Comparison of ENCODE assay signal across 35 cellular contexts in the genomic region with DNA sequence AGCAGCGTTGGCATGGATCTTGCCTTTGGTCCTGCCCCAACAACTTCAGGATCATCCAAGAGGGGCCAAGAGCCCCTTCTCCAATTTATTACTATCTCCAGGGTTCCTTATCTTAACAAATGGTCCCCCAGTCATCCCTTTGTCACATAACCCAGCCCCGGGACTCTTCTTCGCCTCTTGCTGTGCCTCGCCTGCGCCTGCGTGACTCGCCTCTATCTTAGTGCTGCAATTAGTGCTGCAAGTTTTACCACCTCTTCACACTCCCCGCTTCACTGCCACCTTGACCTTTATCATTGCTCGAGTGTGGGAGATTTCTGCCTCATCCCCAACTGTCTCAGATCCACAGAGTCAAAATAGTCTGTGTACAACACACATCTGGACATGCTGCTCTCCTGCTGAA. TPM values are rescaled to one million over a fixed set of nuclear protein-coding genes. Genes with fewer than 3 reads are reported as not detected.
"Had no signal": no experiment of that assay in that cellular context is flagged by ENCODE, and none has a peak within 500 bp of the region (broad histone marks: within the 10 kb centered on the region; RNA-seq: fewer than 3 reads in every experiment).

No MANE protein-coding gene starts in this region.

- H3K36me3 ChIP-seq: brain microvascular endothelial cell, breast epithelium had no signal

- H3K9me3 ChIP-seq: body of pancreas, breast epithelium had no signal

- H3K4me3 Mint-ChIP-seq: activated CD4-positive, alpha-beta memory T cell treated with anti-CD3 and anti-CD28 coated beads, Interleukin-2, amount 10 ng/mL, durations not matched to agents 7 days and 5 days; activated CD4-positive, alpha-beta T cell treated with anti-CD3 and anti-CD28 coated beads for 36 hours; activated CD4-positive, alpha-beta T cell treated with anti-CD3 and anti-CD28 coated beads, Interleukin-2, amount 10 ng/mL, durations not matched to agents 7 days and 5 days; activated CD8-positive, alpha-beta memory T cell treated with anti-CD3 and anti-CD28 coated beads, Interleukin-2, amount 10 ng/mL, durations not matched to agents 7 days and 5 days; activated CD8-positive, alpha-beta T cell treated with anti-CD3 and anti-CD28 coated beads, Interleukin-2, amount 10 ng/mL, durations not matched to agents 7 days and 5 days; activated naive CD4-positive, alpha-beta T cell treated with anti-CD3 and anti-CD28 coated beads, Interleukin-2, amount 10 ng/mL, durations not matched to agents 7 days and 5 days; activated naive CD4-positive, alpha-beta T cell treated with anti-CD3 and anti-CD28 coated beads, Interleukin-2, amount 50 U/mL, for 24 hours; activated naive CD8-positive, alpha-beta T cell; activated naive CD8-positive, alpha-beta T cell treated with anti-CD3 and anti-CD28 coated beads, Interleukin-2, amount 10 ng/mL, durations not matched to agents 7 days and 5 days; activated naive CD8-positive, alpha-beta T cell treated with anti-CD3 and anti-CD28 coated beads, Interleukin-2, amount 50 U/mL, for 24 hours; activated T-cell treated with anti-CD3 and anti-CD28 coated beads, Interleukin-2, amount 50 U/mL, for 24 hours; T-helper 2 cell treated with Interferon-gamma antibody and Interleukin-4, amounts not matched to agents 5 μg/mL and 100 μg/mL, for 36 hours had no signal

- FAIRE-seq: astrocyte, TTC549 had no signal

- H3K4me3 ChIP-seq: body of pancreas, breast epithelium had no signal

- H3K27me3 Mint-ChIP-seq: activated CD4-positive, alpha-beta memory T cell treated with anti-CD3 and anti-CD28 coated beads, Interleukin-2, amount 10 ng/mL, durations not matched to agents 7 days and 5 days; activated CD4-positive, alpha-beta T cell treated with anti-CD3 and anti-CD28 coated beads for 36 hours; activated CD4-positive, alpha-beta T cell treated with anti-CD3 and anti-CD28 coated beads, Interleukin-2, amount 10 ng/mL, durations not matched to agents 7 days and 5 days; activated CD8-positive, alpha-beta memory T cell treated with anti-CD3 and anti-CD28 coated beads, Interleukin-2, amount 10 ng/mL, durations not matched to agents 7 days and 5 days; activated naive CD4-positive, alpha-beta T cell treated with anti-CD3 and anti-CD28 coated beads, Interleukin-2, amount 50 U/mL, for 24 hours; activated naive CD8-positive, alpha-beta T cell; activated naive CD8-positive, alpha-beta T cell treated with anti-CD3 and anti-CD28 coated beads, Interleukin-2, amount 10 ng/mL, durations not matched to agents 7 days and 5 days; activated naive CD8-positive, alpha-beta T cell treated with anti-CD3 and anti-CD28 coated beads, Interleukin-2, amount 50 U/mL, for 24 hours; activated T-cell treated with anti-CD3 and anti-CD28 coated beads, Interleukin-2, amount 50 U/mL, for 24 hours had no signal

- H3K27me3 ChIP-seq: body of pancreas, brain microvascular endothelial cell, breast epithelium had no signal

- DNase-seq: activated CD4-positive, alpha-beta memory T cell treated with anti-CD3 and anti-CD28 coated beads, Interleukin-2, amount 10 ng/mL, durations not matched to agents 7 days and 5 days; activated CD4-positive, alpha-beta T cell treated with anti-CD3 and anti-CD28 coated beads for 1 hour; activated CD4-positive, alpha-beta T cell treated with anti-CD3 and anti-CD28 coated beads for 36 hours; activated CD4-positive, alpha-beta T cell treated with anti-CD3 and anti-CD28 coated beads for 48 hours; activated CD4-positive, alpha-beta T cell treated with anti-CD3 and anti-CD28 coated beads, Interleukin-2, amount 10 ng/mL, durations not matched to agents 7 days and 5 days; activated CD4-positive, alpha-beta T cell treated with anti-CD3 and anti-CD28 coated beads, Interleukin-2, amount 50 U/mL, for 48 hours; activated CD4-positive, CD25-positive, alpha-beta regulatory T cell; activated CD8-positive, alpha-beta memory T cell treated with anti-CD3 and anti-CD28 coated beads for 24 hours; activated CD8-positive, alpha-beta memory T cell treated with anti-CD3 and anti-CD28 coated beads, Interleukin-2, amount 10 ng/mL, durations not matched to agents 7 days and 5 days; activated CD8-positive, alpha-beta memory T cell treated with anti-CD3 and anti-CD28 coated beads, Interleukin-2, amount 50 U/mL, for 48 hours; activated CD8-positive, alpha-beta T cell treated with anti-CD3 and anti-CD28 coated beads, Interleukin-2, amount 10 ng/mL, durations not matched to agents 7 days and 5 days; activated effector memory CD4-positive, alpha-beta T cell treated with Interleukin-2 at 50 U/mL for 16 hours; activated gamma-delta T cell; activated naive CD4-positive, alpha-beta T cell treated with anti-CD3 and anti-CD28 coated beads, Interleukin-2, amount 10 ng/mL, durations not matched to agents 7 days and 5 days; activated naive CD4-positive, alpha-beta T cell treated with Interleukin-2 at 50 U/mL for 16 hours; activated naive CD8-positive, alpha-beta T cell treated with anti-CD3 and anti-CD28 coated beads, Interleukin-2, amount 10 ng/mL, durations not matched to agents 7 days and 5 days; activated naive CD8-positive, alpha-beta T cell treated with anti-CD3 and anti-CD28 coated beads, Interleukin-2, amount 50 U/mL, for 24 hours; activated T-cell treated with anti-CD3 and anti-CD28 coated beads, Interleukin-2, amount 50 U/mL, for 24 hours; activated T-cell treated with anti-CD3 and anti-CD28 coated beads, Interleukin-2, amount 50 U/mL, for 48 hours; amygdala; anterior cingulate cortex; body of pancreas; brain microvascular endothelial cell; central memory CD4-positive, alpha-beta T cell; T-helper 2 cell; T-helper 9 cell had no signal

- H3K4me1 ChIP-seq: breast epithelium had no signal

- ATAC-seq: activated CD4-positive, alpha-beta T cell treated with anti-CD3 and anti-CD28 coated beads for 36 hours; activated CD4-positive, CD25-positive, alpha-beta regulatory T cell treated with anti-CD3 and anti-CD28 coated beads, Interleukin-2, amount 50 U/mL, for 24 hours; activated CD8-positive, alpha-beta memory T cell treated with anti-CD3 and anti-CD28 coated beads, Interleukin-2, amount 10 ng/mL, durations not matched to agents 7 days and 5 days; activated CD8-positive, alpha-beta T cell treated with anti-CD3 and anti-CD28 coated beads, Interleukin-2, amount 10 ng/mL, durations not matched to agents 7 days and 5 days; activated naive CD8-positive, alpha-beta T cell treated with anti-CD3 and anti-CD28 coated beads, Interleukin-2, amount 50 U/mL, for 24 hours; body of pancreas had no signal

- H3K27ac Mint-ChIP-seq: activated CD4-positive, alpha-beta memory T cell treated with anti-CD3 and anti-CD28 coated beads, Interleukin-2, amount 10 ng/mL, durations not matched to agents 7 days and 5 days; activated CD4-positive, alpha-beta T cell treated with anti-CD3 and anti-CD28 coated beads for 36 hours; activated CD8-positive, alpha-beta memory T cell treated with anti-CD3 and anti-CD28 coated beads, Interleukin-2, amount 10 ng/mL, durations not matched to agents 7 days and 5 days; activated CD8-positive, alpha-beta T cell treated with anti-CD3 and anti-CD28 coated beads, Interleukin-2, amount 10 ng/mL, durations not matched to agents 7 days and 5 days; activated naive CD4-positive, alpha-beta T cell treated with anti-CD3 and anti-CD28 coated beads, Interleukin-2, amount 10 ng/mL, durations not matched to agents 7 days and 5 days; activated naive CD4-positive, alpha-beta T cell treated with anti-CD3 and anti-CD28 coated beads, Interleukin-2, amount 50 U/mL, for 24 hours; activated naive CD8-positive, alpha-beta T cell; activated naive CD8-positive, alpha-beta T cell treated with anti-CD3 and anti-CD28 coated beads, Interleukin-2, amount 10 ng/mL, durations not matched to agents 7 days and 5 days; activated naive CD8-positive, alpha-beta T cell treated with anti-CD3 and anti-CD28 coated beads, Interleukin-2, amount 50 U/mL, for 24 hours; activated T-cell treated with anti-CD3 and anti-CD28 coated beads, Interleukin-2, amount 50 U/mL, for 24 hours; activated T-helper 2 cell treated with anti-CD3 and anti-CD28 coated beads, Interferon-gamma antibody, Interleukin-2, Interleukin-4, amounts not matched to agents 10 μg/mL and 5 μg/mL and 100 μg/mL, durations not matched to agents 14 hours and 24 hours and 36 hours; T-helper 2 cell treated with Interferon-gamma antibody and Interleukin-4, amounts not matched to agents 5 μg/mL and 100 μg/mL, for 36 hours had no signal

- H3K36me3 Mint-ChIP-seq: activated CD8-positive, alpha-beta memory T cell treated with anti-CD3 and anti-CD28 coated beads, Interleukin-2, amount 10 ng/mL, durations not matched to agents 7 days and 5 days; activated naive CD4-positive, alpha-beta T cell treated with anti-CD3 and anti-CD28 coated beads, Interleukin-2, amount 10 ng/mL, durations not matched to agents 7 days and 5 days; activated naive CD4-positive, alpha-beta T cell treated with anti-CD3 and anti-CD28 coated beads, Interleukin-2, amount 50 U/mL, for 24 hours; activated naive CD8-positive, alpha-beta T cell; activated naive CD8-positive, alpha-beta T cell treated with anti-CD3 and anti-CD28 coated beads, Interleukin-2, amount 10 ng/mL, durations not matched to agents 7 days and 5 days had no signal

- H3K27ac ChIP-seq: body of pancreas, brain microvascular endothelial cell, breast epithelium, VCaP had no signal

RNA-seq across cellular contexts. Expression of a gene that starts 4.0 kb away (rescaled TPM):
- total RNA-seq: activated CD8-positive, alpha-beta T cell treated with anti-CD3 and anti-CD28 coated beads, Interleukin-2, amount 10 ng/mL, durations not matched to agents 7 days and 5 days; body of pancreas had no signal
